In genomic region chrX:40083979-40084359, GRCh38 we compare ENCODE assay signal across 9 cellular contexts. TPM values are rescaled to one million over a fixed set of nuclear protein-coding genes. Genes with fewer than 3 reads are reported as not detected.
DNase-seq lines count a peak whose midpoint lies in the region; ATAC-seq and TF ChIP-seq lines count a peak whose summit lies in the region.
"Had no signal": no experiment of that assay in that cellular context is flagged by ENCODE, and none has a peak within 500 bp of the region (broad histone marks: within the 10 kb centered on the region; RNA-seq: fewer than 3 reads in every experiment).

No MANE protein-coding gene starts in this region.

- H3K4me1 ChIP-seq in liver (ENCODE audit: control insufficient read depth in 4 of 4, insufficient read depth in 4 of 4, low read length in 3 of 4) (peaks cover 31 to 76% (median 50%) of the 10 kb centered on the region in 4 donors), suprapubic skin (peaks cover 56% of the 10 kb centered on the region)

- H3K36me3 Mint-ChIP-seq in activated CD4-positive, alpha-beta T cell treated with anti-CD3 and anti-CD28 coated beads for 36 hours (ENCODE audit: low read depth) = peaks cover 16% of the 10 kb centered on the region

- no peak for ATAC-seq in activated CD4-positive, alpha-beta T cell treated with anti-CD3 and anti-CD28 coated beads for 36 hours
- ATAC-seq in GM19328 (IDR thresholded peaks at IDR 0.05; ENCODE audit: unreplicated experiment) = no peak

- H3K4me1 Mint-ChIP-seq in activated CD4-positive, alpha-beta T cell treated with anti-CD3 and anti-CD28 coated beads for 36 hours = peaks cover 70% of the 10 kb centered on the region

- POLR2A ChIA-PET in activated CD4-positive, alpha-beta T cell treated with anti-CD3 and anti-CD28 coated beads for 36 hours (lab: Charles Lee) = no interaction called here

- DNase-seq in activated CD4-positive, alpha-beta T cell treated with anti-CD3 and anti-CD28 coated beads for 36 hours = no peak
- DNase-seq in activated CD4-positive, alpha-beta T cell treated with anti-CD3 and anti-CD28 coated beads, Interleukin-2, amount 50 U/mL, for 48 hours = no peak
- no peak for DNase-seq in astrocyte of the cerebellum (ENCODE audit: low read depth)
- no peak for DNase-seq in suprapubic skin (ENCODE audit: low spot score in 2 of 2)
- DNase-seq in erythroblast (lab: John Stamatoyannopoulos, UW) = no peak
- no peak for DNase-seq in NCI-H146 (lab: John Stamatoyannopoulos, UW)
- DNase-seq: stimulated activated CD4-positive, alpha-beta T cell treated with anti-CD3 and anti-CD28 coated beads, Interleukin-2, amount 100 ng/mL, for 24 hours had no signal

- H3K9me3 ChIP-seq in liver (ENCODE audit: control insufficient read depth in 4 of 4, low read length in 3 of 4) = no peaks in the 10 kb centered on the region
- H3K9me3 ChIP-seq in suprapubic skin = no peaks in the 10 kb centered on the region

- H3K27ac Mint-ChIP-seq in activated CD4-positive, alpha-beta T cell treated with anti-CD3 and anti-CD28 coated beads for 36 hours = no peak overlapping the region

- intact Hi-C loops in activated CD4-positive, alpha-beta T cell treated with anti-CD3 and anti-CD28 coated beads for 36 hours (cut with DNase I, micrococcal nuclease) = loop anchor here in 1 of 2 experiments (1.0 kb wide), 1 partner anchor 10 kb away; no protein-coding TSS in a partner anchor

- no peaks in the 10 kb centered on the region for H3K27me3 ChIP-seq in liver (ENCODE audit: control insufficient read depth in 4 of 4, insufficient read depth in 4 of 4, low read length in 3 of 4)
- H3K27me3 ChIP-seq in suprapubic skin = no peaks in the 10 kb centered on the region

- no peaks in the 10 kb centered on the region for H3K36me3 ChIP-seq in liver (ENCODE audit: control insufficient read depth in 4 of 4, insufficient read depth in 3 of 4, low read depth in 1 of 4, low read length in 3 of 4)
- no peaks in the 10 kb centered on the region for H3K36me3 ChIP-seq in suprapubic skin

- H3K27ac ChIP-seq in liver (ENCODE audit: low read depth in 1 of 2, low read length in 2 of 2) = peak overlapping the region; percentile 75 to 78
- no peak overlapping the region for H3K27ac ChIP-seq in suprapubic skin

- no peaks in the 10 kb centered on the region for H3K27me3 Mint-ChIP-seq in activated CD4-positive, alpha-beta T cell treated with anti-CD3 and anti-CD28 coated beads for 36 hours

- no peaks in the 10 kb centered on the region for H3K9me3 Mint-ChIP-seq in activated CD4-positive, alpha-beta T cell treated with anti-CD3 and anti-CD28 coated beads for 36 hours (ENCODE audit: low read depth)

- TF ChIP-seq RAD21 in liver (IDR thresholded peaks at IDR 0.05) = no peak

- 34% methylated on average over 26 of the region's 26 CpGs for WGBS in liver
- 19% methylated on average over 21 of the region's 26 CpGs for WGBS in suprapubic skin

- peak overlapping the region; percentile 56 for H3K4me3 Mint-ChIP-seq in activated CD4-positive, alpha-beta T cell treated with anti-CD3 and anti-CD28 coated beads for 36 hours

- CTCF ChIA-PET in activated CD4-positive, alpha-beta T cell treated with anti-CD3 and anti-CD28 coated beads for 36 hours (lab: Charles Lee) = no interaction called here

- peak overlapping the region; percentile 36 for H3K4me3 ChIP-seq in astrocyte of the cerebellum (ENCODE audit: low read depth, low read length)
- peak overlapping the region in 2 of 3 donors; percentile 3 to 48 for H3K4me3 ChIP-seq in liver (ENCODE audit: low read depth in 1 of 3, low read length in 3 of 3)
- peak overlapping the region; percentile 51 for H3K4me3 ChIP-seq in suprapubic skin

- no peak for TF ChIP-seq EP300 in suprapubic skin (IDR thresholded peaks at IDR 0.05)

- TF ChIP-seq CTCF in astrocyte of the cerebellum (IDR thresholded peaks at IDR 0.05; ENCODE audit: low read depth, low read length, missing control alignments) (no peak), liver (IDR thresholded peaks at IDR 0.05; ENCODE audit: low read depth, low read length, missing input control) (no peak), suprapubic skin (IDR thresholded peaks at IDR 0.05) (no peak)

- in situ Hi-C loops in astrocyte of the cerebellum (cut with HindIII; ENCODE audit: low sequenced_read_pairs) = no loop called here

- no peak for TF ChIP-seq POLR2A in suprapubic skin (IDR thresholded peaks at IDR 0.05)
- no peak for TF ChIP-seq POLR2A in erythroblast (IDR thresholded peaks at IDR 0.05; ENCODE audit: low read length)

- H3K9ac ChIP-seq in liver (ENCODE audit: low read depth in 1 of 2, low read length in 2 of 2) = no peak overlapping the region

TF ChIP-seq in liver, 16 proteins besides CTCF, POLR2A, EP300 and RAD21:
- TF ChIP-seq JUND (IDR thresholded peaks at IDR 0.05) (no peak), FOXA1 (IDR thresholded peaks at IDR 0.05) (no peak), NR2F2 (IDR thresholded peaks at IDR 0.05) (no peak), TAF1 (conservative IDR thresholded peaks at IDR 0.05) (no peak), ZBTB33 (IDR thresholded peaks at IDR 0.05) (no peak), HNF4G (IDR thresholded peaks at IDR 0.05) (no peak), MAX (IDR thresholded peaks at IDR 0.05) (no peak), ATF3 (IDR thresholded peaks at IDR 0.05) (no peak), RXRA (IDR thresholded peaks at IDR 0.05) (no peak), YY1 (IDR thresholded peaks at IDR 0.05) (no peak)

RNA-seq across cellular contexts. Expression of gene BCOR, which starts 13.8 kb away (rescaled TPM):
- total RNA-seq in activated CD4-positive, alpha-beta T cell treated with anti-CD3 and anti-CD28 coated beads for 36 hours = 10 to 100 TPM; 34.7 to 51.1 TPM
- 10 to 100 TPM; 15.1 to 23.0 TPM for total RNA-seq in liver
- 1 to 10 TPM; 5.6 to 6.8 TPM for polyA plus RNA-seq in liver
- 10 to 100 TPM; 20.9 to 36.0 (median 32.5) TPM for total RNA-seq in suprapubic skin
